In the genomic region with DNA sequence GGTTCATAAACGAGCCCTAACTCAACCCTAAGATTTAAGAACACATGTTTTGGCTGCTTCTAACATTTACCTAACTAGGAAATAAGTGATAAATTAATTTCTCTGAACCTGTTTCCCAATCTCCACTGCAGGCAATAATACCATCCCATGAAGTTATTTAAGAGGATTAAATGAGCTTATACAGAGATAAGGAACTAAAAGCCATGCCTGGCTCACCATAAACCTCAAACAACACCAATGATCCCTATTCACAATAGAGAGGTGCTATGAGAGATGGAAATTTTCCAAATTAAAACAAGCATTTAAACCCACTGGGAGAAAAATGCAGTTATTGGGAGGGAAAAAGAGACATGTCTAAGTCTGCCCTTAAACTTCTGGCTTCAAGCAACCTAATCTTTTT, we compare ENCODE assay signal across 30 cellular contexts.
"Had no signal": no experiment of that assay in that cellular context is flagged by ENCODE, and none has a peak within 500 bp of the region (broad histone marks: within the 10 kb centered on the region; RNA-seq: fewer than 3 reads in every experiment).

No MANE protein-coding gene starts in this region.

- FAIRE-seq: colon had no signal

- ATAC-seq: activated CD4-positive, alpha-beta T cell treated with anti-CD3 and anti-CD28 coated beads for 36 hours; activated T-cell treated with anti-CD3 and anti-CD28 coated beads, Interleukin-2, amount 50 U/mL, for 4 hours; activated T-helper 17 cell treated with anti-CD3 and anti-CD28 coated beads, Interleukin-2, amount 50 U/mL, for 72 hours; body of pancreas; effector memory CD8-positive, alpha-beta T cell; gastroesophageal sphincter; heart right ventricle; T-helper 17 cell had no signal

- H3K4me3 Mint-ChIP-seq: activated CD4-positive, alpha-beta memory T cell treated with anti-CD3 and anti-CD28 coated beads for 36 hours; activated CD4-positive, alpha-beta T cell treated with anti-CD3 and anti-CD28 coated beads for 36 hours; activated CD4-positive, alpha-beta T cell treated with anti-CD3 and anti-CD28 coated beads, Interleukin-2, amount 10 ng/mL, durations not matched to agents 24 days and 14 days; activated naive CD8-positive, alpha-beta T cell; activated T-cell treated with anti-CD3 and anti-CD28 coated beads, Interleukin-2, amount 50 U/mL, for 4 hours; activated T-helper 17 cell treated with anti-CD3 and anti-CD28 coated beads, Interleukin-2, amount 50 U/mL, for 72 hours; effector memory CD8-positive, alpha-beta T cell; T-helper 17 cell; T-helper 2 cell treated with Interferon-gamma antibody and Interleukin-4, amounts not matched to agents 5 μg/mL and 100 μg/mL, for 36 hours had no signal

- H3K27me3 ChIP-seq: body of pancreas, gastroesophageal sphincter, heart right ventricle had no signal

- H3K9me3 Mint-ChIP-seq: activated CD4-positive, alpha-beta memory T cell treated with anti-CD3 and anti-CD28 coated beads for 36 hours; activated CD4-positive, alpha-beta T cell treated with anti-CD3 and anti-CD28 coated beads, Interleukin-2, amount 10 ng/mL, durations not matched to agents 24 days and 14 days; activated T-cell treated with anti-CD3 and anti-CD28 coated beads, Interleukin-2, amount 50 U/mL, for 4 hours; activated T-helper 17 cell treated with anti-CD3 and anti-CD28 coated beads, Interleukin-2, amount 50 U/mL, for 72 hours; effector memory CD8-positive, alpha-beta T cell; T-helper 2 cell treated with Interferon-gamma antibody and Interleukin-4, amounts not matched to agents 5 μg/mL and 100 μg/mL, for 36 hours had no signal

- H3K27me3 Mint-ChIP-seq: activated naive CD8-positive, alpha-beta T cell had no signal

- H3K27ac ChIP-seq: body of pancreas, esophagus squamous epithelium, gastroesophageal sphincter, heart right ventricle had no signal

- H3K27ac Mint-ChIP-seq: activated CD4-positive, alpha-beta memory T cell treated with anti-CD3 and anti-CD28 coated beads for 36 hours; activated CD4-positive, alpha-beta T cell treated with anti-CD3 and anti-CD28 coated beads for 36 hours; activated CD4-positive, alpha-beta T cell treated with anti-CD3 and anti-CD28 coated beads, Interleukin-2, amount 10 ng/mL, durations not matched to agents 24 days and 14 days; activated naive CD8-positive, alpha-beta T cell; activated T-helper 17 cell treated with anti-CD3 and anti-CD28 coated beads, Interleukin-2, amount 50 U/mL, for 72 hours; effector memory CD8-positive, alpha-beta T cell; T-helper 17 cell; T-helper 2 cell treated with Interferon-gamma antibody and Interleukin-4, amounts not matched to agents 5 μg/mL and 100 μg/mL, for 36 hours had no signal

- H3K4me1 ChIP-seq: gastroesophageal sphincter had no signal

- H3K9me3 ChIP-seq: body of pancreas, esophagus squamous epithelium, gastroesophageal sphincter, heart right ventricle had no signal

- DNase-seq: activated CD4-positive, alpha-beta memory T cell treated with anti-CD3 and anti-CD28 coated beads for 36 hours; activated CD4-positive, alpha-beta T cell treated with anti-CD3 and anti-CD28 coated beads for 36 hours; activated CD4-positive, alpha-beta T cell treated with anti-CD3 and anti-CD28 coated beads, Interleukin-2, amount 10 ng/mL, durations not matched to agents 24 days and 14 days; activated CD4-positive, CD25-positive, alpha-beta regulatory T cell; activated CD4-positive, CD25-positive, alpha-beta regulatory T cell treated with anti-CD3 and anti-CD28 coated beads, Interleukin-2, amount 50 U/mL, for 72 hours; activated effector memory CD4-positive, alpha-beta T cell treated with Interleukin-2 at 50 U/mL for 16 hours; activated gamma-delta T cell treated with Interleukin-2 at 50 U/mL for 16 hours; activated naive CD4-positive, alpha-beta T cell treated with anti-CD3 and anti-CD28 coated beads, Interleukin-2, amount 50 U/mL, for 16 hours; activated naive CD4-positive, alpha-beta T cell treated with Interleukin-2 at 50 U/mL for 16 hours; activated T-cell treated with anti-CD3 and anti-CD28 coated beads, Interleukin-2, amount 50 U/mL, for 4 hours; amygdala; aorta; body of pancreas; caudate nucleus; cortex of kidney; dermis blood vessel endothelial cell; effector CD4-positive, alpha-beta T cell; effector memory CD8-positive, alpha-beta T cell; erythroblast; esophagus squamous epithelium; foreskin melanocyte; heart right ventricle; T-helper 1 cell; T-helper 17 cell; T1000 had no signal

- H3K36me3 ChIP-seq: esophagus squamous epithelium, gastroesophageal sphincter, heart right ventricle had no signal

- H3K4me3 ChIP-seq: body of pancreas, esophagus squamous epithelium, gastroesophageal sphincter, heart right ventricle had no signal

- H3K36me3 Mint-ChIP-seq: activated CD4-positive, alpha-beta memory T cell treated with anti-CD3 and anti-CD28 coated beads for 36 hours; activated naive CD8-positive, alpha-beta T cell had no signal
